ENCODE assay signal across 25 cellular contexts in the genomic region with DNA sequence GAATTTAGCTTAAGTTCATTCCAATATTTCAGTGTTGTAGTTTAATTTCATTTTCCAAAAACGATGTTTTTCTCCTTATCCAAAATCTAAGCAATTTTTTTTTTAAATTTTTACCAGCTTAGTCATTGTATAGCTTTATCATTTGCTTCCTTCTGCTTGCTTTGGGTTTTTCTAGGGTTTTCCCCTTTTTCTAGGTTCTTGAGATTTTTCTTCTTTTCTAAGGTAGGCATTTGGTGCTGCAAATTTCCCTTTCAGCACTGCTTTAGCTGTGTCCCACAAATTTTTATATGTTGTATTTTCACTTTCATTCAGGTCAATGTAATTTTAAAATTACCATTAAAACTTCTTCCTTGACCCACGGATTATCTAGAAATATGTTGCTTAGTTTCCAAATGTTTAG.
"Had no signal": no experiment of that assay in that cellular context is flagged by ENCODE, and none has a peak within 500 bp of the region (broad histone marks: within the 10 kb centered on the region; RNA-seq: fewer than 3 reads in every experiment).

No MANE protein-coding gene starts in this region.

- H3K27ac ChIP-seq: coronary artery, esophagus squamous epithelium, gastrocnemius medialis, left lung, pancreas, psoas muscle, right atrium auricular region, thyroid gland had no signal

- DNase-seq: activated CD4-positive, alpha-beta T cell treated with anti-CD3 and anti-CD28 coated beads for 4 hours; activated CD4-positive, alpha-beta T cell treated with anti-CD3 and anti-CD28 coated beads, Interleukin-2, amount 50 U/mL, for 48 hours; activated CD4-positive, CD25-positive, alpha-beta regulatory T cell; activated effector memory CD4-positive, alpha-beta T cell treated with Interleukin-2 at 50 U/mL for 16 hours; activated naive CD4-positive, alpha-beta T cell treated with anti-CD3 and anti-CD28 coated beads for 36 hours; activated naive CD8-positive, alpha-beta T cell treated with anti-CD3 and anti-CD28 coated beads, Interleukin-2, amount 10 ng/mL, durations not matched to agents 7 days and 5 days; activated T-cell treated with anti-CD3 and anti-CD28 coated beads, Interleukin-2, amount 50 U/mL, for 48 hours; amniotic stem cell; cerebellar nuclear complex; esophagus squamous epithelium; gastrocnemius medialis; hippocampal formation; kidney glomerular epithelial cell; left lung; naive thymus-derived CD8-positive, alpha-beta T cell; pancreas; psoas muscle; stimulated activated CD4-positive, alpha-beta T cell treated with anti-CD3 and anti-CD28 coated beads, Interleukin-4, amount 100 ng/mL, for 24 hours; substantia nigra; thyroid gland had no signal

- H3K4me1 ChIP-seq: esophagus squamous epithelium, left lung, pancreas, right atrium auricular region, thyroid gland had no signal

- H3K27me3 ChIP-seq: esophagus squamous epithelium, gastrocnemius medialis, left lung, pancreas, right atrium auricular region, thyroid gland had no signal

- H3K27ac Mint-ChIP-seq: activated naive CD4-positive, alpha-beta T cell treated with anti-CD3 and anti-CD28 coated beads for 36 hours; activated naive CD8-positive, alpha-beta T cell treated with anti-CD3 and anti-CD28 coated beads, Interleukin-2, amount 10 ng/mL, durations not matched to agents 7 days and 5 days; mesothelial cell of epicardium; naive thymus-derived CD8-positive, alpha-beta T cell; stimulated activated naive CD8-positive, alpha-beta T cell treated with anti-CD3 and anti-CD28 coated beads, Interleukin-15, Interleukin-2, amounts not matched to agents 100 ng/mL and 50 ng/mL, for 24 hours had no signal

- H3K36me3 ChIP-seq: esophagus squamous epithelium, gastrocnemius medialis, left lung, pancreas, right atrium auricular region, thyroid gland had no signal

- H3K4me3 ChIP-seq: coronary artery, esophagus squamous epithelium, gastrocnemius medialis, left lung, lung, pancreas, psoas muscle, right atrium auricular region, thyroid gland had no signal

- H3K9me3 Mint-ChIP-seq: activated naive CD4-positive, alpha-beta T cell treated with anti-CD3 and anti-CD28 coated beads for 36 hours; activated naive CD8-positive, alpha-beta T cell treated with anti-CD3 and anti-CD28 coated beads, Interleukin-2, amount 10 ng/mL, durations not matched to agents 7 days and 5 days; naive thymus-derived CD8-positive, alpha-beta T cell; stimulated activated naive CD8-positive, alpha-beta T cell treated with anti-CD3 and anti-CD28 coated beads, Interleukin-15, Interleukin-2, amounts not matched to agents 100 ng/mL and 50 ng/mL, for 24 hours had no signal

- H3K36me3 Mint-ChIP-seq: activated naive CD8-positive, alpha-beta T cell treated with anti-CD3 and anti-CD28 coated beads, Interleukin-2, amount 10 ng/mL, durations not matched to agents 7 days and 5 days; mesothelial cell of epicardium had no signal

- H3K4me3 Mint-ChIP-seq: activated naive CD4-positive, alpha-beta T cell treated with anti-CD3 and anti-CD28 coated beads for 36 hours; activated naive CD8-positive, alpha-beta T cell treated with anti-CD3 and anti-CD28 coated beads, Interleukin-2, amount 10 ng/mL, durations not matched to agents 7 days and 5 days; mesothelial cell of epicardium; naive thymus-derived CD8-positive, alpha-beta T cell; stimulated activated naive CD8-positive, alpha-beta T cell treated with anti-CD3 and anti-CD28 coated beads, Interleukin-15, Interleukin-2, amounts not matched to agents 100 ng/mL and 50 ng/mL, for 24 hours had no signal

- ATAC-seq: gastrocnemius medialis; left lung; naive thymus-derived CD8-positive, alpha-beta T cell; pancreas; psoas muscle had no signal

- H3K9me3 ChIP-seq: esophagus squamous epithelium, gastrocnemius medialis, left lung, pancreas, psoas muscle, right atrium auricular region, thyroid gland had no signal
